In genomic region chr10:6134099-6134880, GRCh38 we compare ENCODE assay signal across 13 cellular contexts.
"Had no signal": no experiment of that assay in that cellular context is flagged by ENCODE, and none has a peak within 500 bp of the region (broad histone marks: within the 10 kb centered on the region; RNA-seq: fewer than 3 reads in every experiment).

No MANE protein-coding gene starts in this region.

- H3K9me3 ChIP-seq: heart left ventricle, transverse colon had no signal

- H3K9me3 Mint-ChIP-seq: activated CD8-positive, alpha-beta T cell treated with anti-CD3 and anti-CD28 coated beads for 36 hours; natural killer cell had no signal

- H3K4me3 Mint-ChIP-seq: natural killer cell had no signal

- DNase-seq: activated CD8-positive, alpha-beta memory T cell treated with anti-CD3 and anti-CD28 coated beads, Interleukin-2, amount 50 U/mL, for 48 hours; activated CD8-positive, alpha-beta T cell treated with anti-CD3 and anti-CD28 coated beads for 36 hours; activated gamma-delta T cell treated with Interleukin-2 at 50 U/mL for 16 hours; heart left ventricle; mammary epithelial cell; natural killer cell; nucleus accumbens; right cardiac atrium; stimulated activated CD4-positive, alpha-beta T cell treated with anti-CD3 and anti-CD28 coated beads, Interleukin-1b, Interleukin-23, amount 100 ng/mL, for 48 hours; stimulated activated naive CD4-positive, alpha-beta T cell; substantia nigra; transverse colon had no signal

- H3K27ac Mint-ChIP-seq: activated CD8-positive, alpha-beta T cell treated with anti-CD3 and anti-CD28 coated beads for 36 hours; natural killer cell had no signal

- H3K27ac ChIP-seq: heart left ventricle, transverse colon had no signal

- ATAC-seq: activated CD8-positive, alpha-beta T cell treated with anti-CD3 and anti-CD28 coated beads for 36 hours; heart left ventricle; left lobe of liver; natural killer cell had no signal

- H3K36me3 Mint-ChIP-seq: natural killer cell had no signal
